In the genomic region with DNA sequence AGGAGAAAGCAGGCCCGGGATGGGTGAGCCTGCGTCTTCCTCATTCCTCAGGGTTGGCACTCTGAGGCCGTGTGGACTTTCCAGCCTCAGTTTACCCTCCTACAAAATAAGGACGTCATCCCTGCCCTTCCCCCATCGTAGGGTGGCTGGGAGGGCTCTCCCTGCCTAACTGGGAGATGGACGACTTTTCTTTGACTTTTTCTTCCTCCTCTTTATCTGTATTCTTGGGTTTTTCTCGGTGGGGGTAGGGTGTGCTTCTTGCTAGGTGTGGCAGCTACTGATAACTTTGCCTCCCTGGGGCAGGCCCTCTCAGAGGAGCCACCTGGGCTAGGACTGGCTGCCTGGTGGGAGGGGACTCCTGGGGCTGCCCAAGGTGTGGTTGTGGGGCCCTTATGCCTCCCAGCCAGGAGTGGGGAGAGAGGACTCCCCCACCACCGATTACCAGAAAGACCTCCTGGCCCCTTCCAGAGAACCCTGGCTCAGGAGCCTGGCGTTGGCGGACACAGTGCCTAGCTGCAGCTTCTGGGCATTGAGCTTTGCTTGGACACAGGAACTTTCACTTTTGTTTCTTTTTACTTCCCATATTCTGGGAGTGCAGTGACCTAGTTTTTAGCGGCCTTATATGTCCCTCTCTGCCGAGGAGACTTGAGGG, we compare ENCODE assay signal across 9 cellular contexts. TPM values are rescaled to one million over a fixed set of nuclear protein-coding genes. Genes with fewer than 3 reads are reported as not detected.
DNase-seq lines count a peak whose midpoint lies in the region; ATAC-seq and TF ChIP-seq lines count a peak whose summit lies in the region.
"Had no signal": no experiment of that assay in that cellular context is flagged by ENCODE, and none has a peak within 500 bp of the region (broad histone marks: within the 10 kb centered on the region; RNA-seq: fewer than 3 reads in every experiment).

No MANE protein-coding gene starts in this region.

- intact Hi-C loops in breast epithelium (cut with DNase I; ENCODE audit: low total_unique reads) (no loop called here), mammary epithelial cell (cut with micrococcal nuclease) (no loop called here), mucosa of descending colon (cut with DNase I, micrococcal nuclease) (no loop called here), vagina (cut with DNase I) (loop anchor here (2.0 kb wide), 1 partner anchor 24 kb away; no protein-coding TSS in a partner anchor)

- H3K4me1 ChIP-seq in breast epithelium (peaks cover 0 to 12% of the 10 kb centered on the region in 2 donors), mammary epithelial cell (ENCODE audit: insufficient read depth, low read length) (no peaks in the 10 kb centered on the region), mucosa of descending colon (ENCODE audit: low read depth) (peaks cover 33% of the 10 kb centered on the region), vagina (peaks cover 79% of the 10 kb centered on the region)

- H3K36me3 Mint-ChIP-seq in chondrocyte (ENCODE audit: low read depth) = peaks cover 31% of the 10 kb centered on the region

- ATAC-seq in mucosa of descending colon = peak; percentile 79
- ATAC-seq in GM21619 (IDR thresholded peaks at IDR 0.05; ENCODE audit: unreplicated experiment) = no peak

- H3K4me2 ChIP-seq in mammary epithelial cell (ENCODE audit: insufficient read depth, low read depth, low read length) = no peak overlapping the region

- no peaks in the 10 kb centered on the region for H3K27me3 ChIP-seq in breast epithelium
- H3K27me3 ChIP-seq in mammary epithelial cell (ENCODE audit: insufficient read depth, low read length) = no peaks in the 10 kb centered on the region
- no peaks in the 10 kb centered on the region for H3K27me3 ChIP-seq in vagina

- BruUV-seq in mammary epithelial cell (replicated peaks; lab: Mats Ljungman, UMichigan) = no TSS peak

- in situ Hi-C loops in mammary epithelial cell (cut with MboI; ENCODE audit: low sequenced_read_pairs in 2 of 2) = no loop called here

- dilution Hi-C loops in mammary epithelial cell (cut with HindIII; ENCODE audit: low sequenced_read_pairs) = loop anchor here (10.0 kb wide), 3 partner anchors 72 to 178 kb away; no protein-coding TSS in a partner anchor

- H3K4me3 ChIP-seq in breast epithelium (peak overlapping the region; percentile 3 to 49 (median 18)), mammary epithelial cell (replicated peaks in 1 of 3; ENCODE audit: insufficient read depth in 1 of 3, low read depth in 2 of 3, low read length in 3 of 3) (no peak overlapping the region), mucosa of descending colon (no peak overlapping the region), vagina (peak overlapping the region in 1 of 2 donors; percentile 41)

- H3K27ac ChIP-seq in breast epithelium (peak overlapping the region; percentile 68 to 88), mammary epithelial cell (ENCODE audit: insufficient read depth, low read depth, low read length) (no peak overlapping the region), vagina (peak overlapping the region; percentile 88)

- TF ChIP-seq CTCF in breast epithelium (IDR thresholded peaks at IDR 0.05) (no peak), mammary epithelial cell (conservative IDR thresholded peaks at IDR 0.05 in 1 of 2, IDR thresholded peaks at IDR 0.05 in 1 of 2; ENCODE audit: extremely low read depth in 1 of 2, insufficient read depth in 1 of 2, low read depth in 1 of 2, low read length in 2 of 2) (no peak), chondrocyte (IDR thresholded peaks at IDR 0.05) (no peak), mucosa of descending colon (IDR thresholded peaks at IDR 0.05) (no peak), vagina (IDR thresholded peaks at IDR 0.05) (no peak)

- H3K27me3 Mint-ChIP-seq in chondrocyte (ENCODE audit: low read depth) = no peaks in the 10 kb centered on the region

- CTCF ChIA-PET in mammary epithelial cell (lab: Charles Lee; ENCODE audit: low non-redundant PET) = no interaction called here

- no peak for TF ChIP-seq POLR2A in breast epithelium (IDR thresholded peaks at IDR 0.05)
- TF ChIP-seq POLR2A in vagina (IDR thresholded peaks at IDR 0.05) = no peak

- H3K9me3 Mint-ChIP-seq in chondrocyte (ENCODE audit: low read depth) = no peaks in the 10 kb centered on the region

- no peak for DNase-seq in breast epithelium (ENCODE audit: low spot score in 2 of 2)
- no peak for DNase-seq in mammary epithelial cell
- peak; percentile 38 for DNase-seq in chondrocyte (ENCODE audit: low spot score)
- peak; percentile 59 to 72 (median 71) for DNase-seq in mucosa of descending colon
- DNase-seq in vagina (ENCODE audit: extremely low spot score in 2 of 2) = no peak
- no peak for DNase-seq in 8988T
- no peak for DNase-seq in COR-L47 (lab: John Stamatoyannopoulos, UW)
- DNase-seq: T1000 had no signal

- H3K79me2 ChIP-seq in mammary epithelial cell (ENCODE audit: insufficient read depth, low read length) = no peaks in the 10 kb centered on the region

- H3K9ac ChIP-seq in mammary epithelial cell (ENCODE audit: insufficient read depth, low read length) = no peak overlapping the region

- no peak overlapping the region for H3K4me3 Mint-ChIP-seq in chondrocyte (ENCODE audit: unreplicated experiment)

- no peak overlapping the region for H3K27ac Mint-ChIP-seq in chondrocyte (ENCODE audit: unreplicated experiment)

- H3K9me3 ChIP-seq in breast epithelium (no peaks in the 10 kb centered on the region), mammary epithelial cell (replicated peaks; ENCODE audit: insufficient read depth, low read length) (no peaks in the 10 kb centered on the region), mucosa of descending colon (no peaks in the 10 kb centered on the region), vagina (no peaks in the 10 kb centered on the region)

- no peak overlapping the region for H2AFZ ChIP-seq in mammary epithelial cell (ENCODE audit: low read depth, low read length)

- 51% methylated on average over 10 of the region's 12 CpGs for WGBS in mammary epithelial cell (ENCODE audit: low coverage, missing lambda C conversion rate)

- H3K36me3 ChIP-seq in breast epithelium (no peaks in the 10 kb centered on the region), mammary epithelial cell (ENCODE audit: insufficient read depth, low read length) (no peaks in the 10 kb centered on the region), mucosa of descending colon (ENCODE audit: low read depth) (no peaks in the 10 kb centered on the region), vagina (no peaks in the 10 kb centered on the region)

- no peaks in the 10 kb centered on the region for H4K20me1 ChIP-seq in mammary epithelial cell (ENCODE audit: insufficient read depth, low read length)

- peaks cover 78% of the 10 kb centered on the region for H3K4me1 Mint-ChIP-seq in chondrocyte (ENCODE audit: low read depth)

RNA-seq across cellular contexts. Expression of gene GLIPR2, which starts 6.1 kb away (rescaled TPM):
- total RNA-seq in breast epithelium (10 to 100 TPM; 16.5 to 57.4 (median 26.9) TPM), mammary epithelial cell (1 to 10 TPM; 1.2 to 2.1 TPM), chondrocyte (101 to 110 TPM (median 102 TPM) in 3 replicates), mucosa of descending colon (10 to 100 TPM; 28.1 to 58.4 (median 37.5) TPM), vagina (34.9 TPM)
- polyA plus RNA-seq in mammary epithelial cell = 2.4 TPM
- polyA minus RNA-seq in mammary epithelial cell = not detected

RNA-seq across cellular contexts. Expression of gene CCIN, which starts 26.6 kb away (rescaled TPM):
- total RNA-seq in breast epithelium (under 1 TPM in 1 of 3 donors, not detected in 2; 0.80 TPM), mammary epithelial cell (not detected), chondrocyte (2.4 to 2.7 TPM (median 2.4 TPM) in 3 replicates), mucosa of descending colon (under 1 TPM in 1 of 3 donors, not detected in 2; 0.25 TPM), vagina (not detected)
- not detected for polyA plus RNA-seq in mammary epithelial cell
- not detected for polyA minus RNA-seq in mammary epithelial cell

RNA-seq across cellular contexts. Expression of gene CLTA, which starts 48.1 kb away (rescaled TPM):
- total RNA-seq in breast epithelium (100 to 1,000 TPM; 177 to 202 (median 178) TPM), mammary epithelial cell (100 to 1,000 TPM; 130 to 217 TPM), chondrocyte (200 to 243 TPM (median 240 TPM) in 3 replicates), mucosa of descending colon (100 to 1,000 TPM; 165 to 206 (median 174) TPM), vagina (199 TPM)
- 231 TPM for polyA plus RNA-seq in mammary epithelial cell
- 60.1 TPM for polyA minus RNA-seq in mammary epithelial cell

Comparison
In these comparisons a context has a peak if more than half of its experiments do, and no peak if none do; other contexts are left out.
1. H3K4me3 ChIP-seq: peak in breast epithelium (3 of 3); none in mammary epithelial cell (0 of 3) and mucosa of descending colon (single experiment).
2. RNA of gene GLIPR2, which starts 6.1 kb away (total RNA-seq): 101 to 110 TPM in chondrocyte, 28.1 to 58.4 TPM in mucosa of descending colon, 34.9 TPM in vagina (single experiment) and 16.5 to 57.4 TPM in breast epithelium; 1.2 to 2.1 TPM in mammary epithelial cell; every median in the first group is over 4 times any median in the second.
3. DNase-seq: peak in chondrocyte (single experiment) and mucosa of descending colon (3 of 3); none in breast epithelium (0 of 2), mammary epithelial cell (single experiment), vagina (0 of 2), 8988T (single experiment) and COR-L47 (single experiment).